Comparison of ENCODE assay signal across 12 cellular contexts in genomic region chrX:134949271-134949670, GRCh38. TPM values are rescaled to one million over a fixed set of nuclear protein-coding genes. Genes with fewer than 3 reads are reported as not detected.
DNase-seq lines count a peak whose midpoint lies in the region; ATAC-seq and TF ChIP-seq lines count a peak whose summit lies in the region.
"Had no signal": no experiment of that assay in that cellular context is flagged by ENCODE, and none has a peak within 500 bp of the region (broad histone marks: within the 10 kb centered on the region; RNA-seq: fewer than 3 reads in every experiment).

No MANE protein-coding gene starts in this region.

- DNase-seq in HCT116 (ENCODE audit: low read depth, low spot score) (peak; percentile 62), SJSA1 (ENCODE audit: low read depth in 1 of 2, low spot score in 2 of 2) (no peak), fibroblast of pulmonary artery (ENCODE audit: low read depth) (peak; percentile 43), smooth muscle cell (lab: John Stamatoyannopoulos, UW; ENCODE audit: unreplicated experiment) (no peak), sciatic nerve (ENCODE audit: low spot score) (no peak), D341Med (ENCODE audit: low spot score) (no peak)
- DNase-seq in activated effector memory CD4-positive, alpha-beta T cell treated with anti-CD3 and anti-CD28 coated beads, Interleukin-2, amount 50 U/mL, for 16 hours, result no peak
- DNase-seq: activated naive CD8-positive, alpha-beta T cell treated with anti-CD3 and anti-CD28 coated beads for 36 hours; activated T-cell treated with anti-CD3 and anti-CD28 coated beads, Interleukin-2, amount 50 U/mL, for 24 hours; GF-D8; left cardiac atrium; stomach had no signal

- no peaks in the 10 kb centered on the region for H3K9me2 ChIP-seq in HCT116 (ENCODE audit: insufficient read depth)

- H3K9ac ChIP-seq in HCT116 (ENCODE audit: low read length) (peak overlapping the region; percentile 25; the same call in 1 of the 2 replicates), smooth muscle cell (ENCODE audit: low read depth) (peak overlapping the region; percentile 29)

- H3K27ac ChIP-seq in HCT116 (ENCODE audit: low read depth, low read length), result peak overlapping the region; percentile 89
- H3K27ac ChIP-seq in SJSA1, result peak overlapping the region; percentile 52
- H3K27ac ChIP-seq in smooth muscle cell (ENCODE audit: low read depth), result peak overlapping the region; percentile 89
- H3K27ac ChIP-seq: stomach had no signal

- H4K20me1 ChIP-seq in HCT116 (ENCODE audit: insufficient read depth) (no peaks in the 10 kb centered on the region), smooth muscle cell (ENCODE audit: low read depth) (no peaks in the 10 kb centered on the region)

- H3K4me1 ChIP-seq in HCT116 (ENCODE audit: control insufficient read depth in 1 of 2, insufficient read depth in 2 of 2, low read length in 2 of 2), result peaks cover 34 to 38% of the 10 kb centered on the region in 2 experiments
- peaks cover 15% of the 10 kb centered on the region for H3K4me1 ChIP-seq in SJSA1 (replicated peaks)
- H3K4me1 ChIP-seq in smooth muscle cell (ENCODE audit: low read depth), result no peaks in the 10 kb centered on the region
- H3K4me1 ChIP-seq: stomach had no signal

- TF ChIP-seq RAD21 in HCT116 (IDR thresholded peaks at IDR 0.05; ENCODE audit: low read depth), result no peak

- no TSS peak for BruUV-seq in HCT116 (replicated peaks; lab: Mats Ljungman, UMichigan)

- TF ChIP-seq POLR2A in HCT116 (IDR thresholded peaks at IDR 0.05; ENCODE audit: borderline replicate concordance, extremely low read depth, insufficient read depth, insufficient read length), result no peak

- no peaks in the 10 kb centered on the region for H3K36me3 ChIP-seq in HCT116 (ENCODE audit: control insufficient read depth in 1 of 2, insufficient read depth in 2 of 2, low read length in 2 of 2)
- no peaks in the 10 kb centered on the region for H3K36me3 ChIP-seq in SJSA1
- no peaks in the 10 kb centered on the region for H3K36me3 ChIP-seq in smooth muscle cell (ENCODE audit: low read depth)
- H3K36me3 ChIP-seq: stomach had no signal

- H2AFZ ChIP-seq in HCT116 (ENCODE audit: low read depth, low read length, poor library complexity, severe bottlenecking) (no peak overlapping the region), smooth muscle cell (ENCODE audit: low read depth) (no peak overlapping the region)

- no peaks in the 10 kb centered on the region for H3F3A ChIP-seq in smooth muscle cell (ENCODE audit: low read depth)

- H3K27me3 ChIP-seq in HCT116 (ENCODE audit: insufficient read depth, low read length) (no peaks in the 10 kb centered on the region), SJSA1 (replicated peaks) (no peaks in the 10 kb centered on the region), smooth muscle cell (ENCODE audit: low read depth) (no peaks in the 10 kb centered on the region)
- H3K27me3 ChIP-seq: stomach had no signal

- intact Hi-C loops in HCT116 (cut with micrococcal nuclease) (no loop called here), sciatic nerve (cut with DNase I) (no loop called here)

- ATAC-seq in HCT116, result peak; percentile 68
- no peak for ATAC-seq in sciatic nerve

- TF ChIP-seq CTCF in HCT116 (IDR thresholded peaks at IDR 0.05 in 2 of 3, conservative IDR thresholded peaks at IDR 0.05 in 1 of 3; ENCODE audit: borderline replicate concordance in 1 of 3, insufficient read depth in 1 of 3, low read depth in 2 of 3, low read length in 2 of 3) (no peak), fibroblast of pulmonary artery (IDR thresholded peaks at IDR 0.05; ENCODE audit: low read length, missing control alignments) (no peak), smooth muscle cell (IDR thresholded peaks at IDR 0.05; ENCODE audit: borderline replicate concordance, insufficient read depth, poor library complexity, severe bottlenecking) (no peak)

- POLR2A ChIA-PET in HCT116 (lab: Charles Lee), result no interaction called here

- 33% methylated on average over 3 of the region's 3 CpGs for WGBS in smooth muscle cell (ENCODE audit: low lambda C conversion rate)

- RAD21 ChIA-PET in HCT116 (lab: Charles Lee; ENCODE audit: low non-redundant PET in 1 of 2, low total read pairs in 2 of 2, uncharacterized antibody in 2 of 2, unreplicated experiment in 2 of 2), result no interaction called here

- H3K4me2 ChIP-seq in HCT116 (ENCODE audit: low read length) (peak overlapping the region; percentile 63), smooth muscle cell (no peak overlapping the region)

- no peaks in the 10 kb centered on the region for H3K9me3 ChIP-seq in HCT116 (ENCODE audit: control insufficient read depth in 1 of 2, insufficient read depth in 1 of 2, low read depth in 1 of 2, low read length in 2 of 2)
- H3K9me3 ChIP-seq in SJSA1 (replicated peaks), result no peaks in the 10 kb centered on the region
- H3K9me3 ChIP-seq in smooth muscle cell (replicated peaks; ENCODE audit: low read depth), result no peaks in the 10 kb centered on the region
- H3K9me3 ChIP-seq: stomach had no signal

- H3K4me3 ChIP-seq in HCT116 (replicated peaks in 1 of 2; ENCODE audit: low read depth in 1 of 2, low read length in 2 of 2) (0 out of 4 replicates have a peak overlapping the region, but pooled peaks of 1 of the 2 experiments have one; percentile 20), SJSA1 (no peak overlapping the region), fibroblast of pulmonary artery (replicated peaks; ENCODE audit: low read depth, low read length) (no peak overlapping the region), smooth muscle cell (no peak overlapping the region)
- H3K4me3 ChIP-seq: stomach had no signal

- CTCF ChIA-PET in HCT116 (lab: Charles Lee), result no interaction called here

- H3K79me2 ChIP-seq in HCT116 (ENCODE audit: insufficient read depth, low read length), result no peaks in the 10 kb centered on the region
- H3K79me2 ChIP-seq in smooth muscle cell (ENCODE audit: low read depth), result no peaks in the 10 kb centered on the region

TF ChIP-seq in HCT116, 20 proteins besides CTCF, POLR2A, EP300 and RAD21 (continues in another document):
- TF ChIP-seq CEBPB (IDR thresholded peaks at IDR 0.05; ENCODE audit: low read depth) (no peak), FOSL1 (IDR thresholded peaks at IDR 0.05; ENCODE audit: low read depth) (peak; percentile 58; the same call in 1 of the 2 replicates), SRF (IDR thresholded peaks at IDR 0.05; ENCODE audit: low read depth) (no peak), SIN3A (IDR thresholded peaks at IDR 0.05; ENCODE audit: low read depth) (no peak), ATF3 (IDR thresholded peaks at IDR 0.05) (no peak), REST (IDR thresholded peaks at IDR 0.05; ENCODE audit: low read depth) (no peak), TCF7L2 (IDR thresholded peaks at IDR 0.05; ENCODE audit: borderline replicate concordance, extremely low read depth, insufficient read depth, insufficient read length) (peak; percentile 71), CBX3 (IDR thresholded peaks at IDR 0.05; ENCODE audit: low read depth) (0 out of 2 replicates have a peak, but pooled peaks have one; percentile 4), EZH2 (IDR thresholded peaks at IDR 0.05) (no peak), EZH2phosphoT487 (IDR thresholded peaks at IDR 0.05; ENCODE audit: borderline replicate concordance) (no peak)

RNA-seq across cellular contexts. Expression of gene MOSPD1, which starts 34.2 kb away (rescaled TPM):
- total RNA-seq in HCT116 (2021; ENCODE audit: unreplicated experiment) (61.3 TPM), smooth muscle cell (30.7 TPM in 2 replicates), sciatic nerve (11.0 TPM)
- polyA plus RNA-seq in HCT116 (2012), result 26.5 and 33.4 TPM in 2 replicates
- 17.7 and 47.0 TPM in 2 replicates for total RNA-seq in SJSA1 (2014; rRNA removed; shearing (Covaris generic))
- 18.8 and 21.5 TPM in 2 replicates for polyA plus RNA-seq in smooth muscle cell

RNA-seq across cellular contexts. Expression of gene SMIM10, which starts 41.5 kb away (rescaled TPM):
- total RNA-seq in HCT116 (2021; ENCODE audit: unreplicated experiment), result not detected
- not detected in 2 replicates for polyA plus RNA-seq in HCT116 (2012)
- 10.7 and 13.2 TPM in 2 replicates for total RNA-seq in SJSA1 (2014; rRNA removed; shearing (Covaris generic))
- 1.3 and 2.0 TPM in 2 replicates for total RNA-seq in smooth muscle cell
- polyA plus RNA-seq in smooth muscle cell, result 1.7 and 2.7 TPM in 2 replicates
- 14.2 TPM for total RNA-seq in sciatic nerve

Comparison
In these comparisons a context has a peak if more than half of its experiments do, and no peak if none do; other contexts are left out.
1. DNase-seq: peak in HCT116 (single experiment) and fibroblast of pulmonary artery (single experiment); none in SJSA1 (0 of 2), smooth muscle cell (single experiment), sciatic nerve (single experiment), activated effector memory CD4-positive, alpha-beta T cell treated with anti-CD3 and anti-CD28 coated beads, Interleukin-2, amount 50 U/mL, for 16 hours (single experiment) and D341Med (single experiment).
2. Peak in every context shown above with its lines, with median percentiles within 50 percentile points of each other: H3K27ac ChIP-seq.